24 cellular contexts compared by ENCODE assay signal in genomic region chr20:24894488-24894887, GRCh38. TPM values are rescaled to one million over a fixed set of nuclear protein-coding genes. Genes with fewer than 3 reads are reported as not detected.
DNase-seq lines count a peak whose midpoint lies in the region; ATAC-seq and TF ChIP-seq lines count a peak whose summit lies in the region.
"Had no signal": no experiment of that assay in that cellular context is flagged by ENCODE, and none has a peak within 500 bp of the region (broad histone marks: within the 10 kb centered on the region; RNA-seq: fewer than 3 reads in every experiment).

No MANE protein-coding gene starts in this region.

- H3K9me3 Mint-ChIP-seq in osteocyte (ENCODE audit: unreplicated experiment): peaks cover 9% of the 10 kb centered on the region
- H3K9me3 Mint-ChIP-seq in endodermal cell: peaks cover 30% of the 10 kb centered on the region

- peaks cover 13% of the 10 kb centered on the region for H3K27me3 ChIP-seq in left ventricle myocardium inferior (ENCODE audit: low read depth)
- H3K27me3 ChIP-seq in esophagus muscularis mucosa: no peaks in the 10 kb centered on the region
- no peaks in the 10 kb centered on the region for H3K27me3 ChIP-seq in endodermal cell (ENCODE audit: control insufficient read depth, insufficient read depth, low read length, poor library complexity, severe bottlenecking)

- TF ChIP-seq POLR2A in esophagus muscularis mucosa (IDR thresholded peaks at IDR 0.05; ENCODE audit: low read depth): no peak

- H3K9me3 ChIP-seq in left ventricle myocardium inferior (replicated peaks): peaks cover 11% of the 10 kb centered on the region
- H3K9me3 ChIP-seq in esophagus muscularis mucosa: peaks cover 0 to 12% (median 5%) of the 10 kb centered on the region in 4 donors
- peaks cover 13% of the 10 kb centered on the region for H3K9me3 ChIP-seq in endodermal cell (ENCODE audit: control insufficient read depth, low read length)
- H3K9me3 ChIP-seq: A549 had no signal

- H3K27me3 Mint-ChIP-seq in osteocyte (ENCODE audit: unreplicated experiment): no peaks in the 10 kb centered on the region
- H3K27me3 Mint-ChIP-seq in endodermal cell (ENCODE audit: insufficient read depth): no peaks in the 10 kb centered on the region

- no peak overlapping the region for H3K27ac ChIP-seq in left ventricle myocardium inferior (replicated peaks)
- no peak overlapping the region for H3K27ac ChIP-seq in esophagus muscularis mucosa (replicated peaks in 1 of 4)
- H3K27ac ChIP-seq in endodermal cell (ENCODE audit: low read depth, low read length): no peak overlapping the region
- H3K27ac ChIP-seq: A549, GM23248 had no signal

- H3K4me1 Mint-ChIP-seq in osteocyte (ENCODE audit: unreplicated experiment): no peaks in the 10 kb centered on the region
- no peaks in the 10 kb centered on the region for H3K4me1 Mint-ChIP-seq in endodermal cell
- H3K4me1 Mint-ChIP-seq: CD4-positive, alpha-beta memory T cell had no signal

- H3K36me3 Mint-ChIP-seq in osteocyte (ENCODE audit: unreplicated experiment) (no peaks in the 10 kb centered on the region), endodermal cell (ENCODE audit: low read depth) (peaks cover 2% of the 10 kb centered on the region)

- WGBS in esophagus muscularis mucosa: 84% methylated on average over 4 of the region's 4 CpGs
- 64 to 100% methylated on average over 2 to 4 of the region's 4 CpGs for WGBS in endodermal cell (ENCODE audit: insufficient coverage in 1 of 2, insufficient read length in 1 of 2), 2 experiments

- H3K4me3 Mint-ChIP-seq in osteocyte (ENCODE audit: unreplicated experiment) (no peak overlapping the region), endodermal cell (no peak overlapping the region)
- H3K4me3 Mint-ChIP-seq: CD4-positive, alpha-beta memory T cell had no signal

- no peaks in the 10 kb centered on the region for H3K4me1 ChIP-seq in left ventricle myocardium inferior
- H3K4me1 ChIP-seq in esophagus muscularis mucosa: no peaks in the 10 kb centered on the region
- no peaks in the 10 kb centered on the region for H3K4me1 ChIP-seq in endodermal cell (ENCODE audit: control insufficient read depth, insufficient read depth, low read length)
- H3K4me1 ChIP-seq: A549 had no signal

- H3K27ac Mint-ChIP-seq in osteocyte (ENCODE audit: unreplicated experiment) (no peak overlapping the region), endodermal cell (no peak overlapping the region)
- H3K27ac Mint-ChIP-seq: CD4-positive, alpha-beta memory T cell had no signal

- H3K9ac ChIP-seq in endodermal cell (ENCODE audit: extremely low read depth, low read length, poor library complexity, severe bottlenecking): no peak overlapping the region
- H3K9ac ChIP-seq: GM23248 had no signal

- H3K4me3 ChIP-seq in left ventricle myocardium inferior: no peak overlapping the region
- no peak overlapping the region for H3K4me3 ChIP-seq in esophagus muscularis mucosa
- no peak overlapping the region for H3K4me3 ChIP-seq in endodermal cell (ENCODE audit: low read length)
- H3K4me3 ChIP-seq: A549, GM23248 had no signal

- peak; percentile 22 for DNase-seq in Right ventricle myocardium inferior (ENCODE audit: missing footprints)
- DNase-seq in left ventricle myocardium inferior: no peak
- peak; percentile 6 for DNase-seq in AG20443 (ENCODE audit: low spot score)
- DNase-seq in esophagus muscularis mucosa (ENCODE audit: extremely low spot score): peak; percentile 64
- DNase-seq in osteocyte (ENCODE audit: extremely low spot score, unreplicated experiment): peak; percentile 70
- no peak for DNase-seq in endodermal cell
- no peak for DNase-seq in NCI-H748 treated with DMSO at 0.1 percent for 48 hours (lab: John Stamatoyannopoulos, UW)
- DNase-seq: 8988T; ACHN; C1 segment of cervical spinal cord; Calu3; CD4-positive, alpha-beta memory T cell; COR-L47; DMS53; DMS79 treated with DMSO at 0.1 percent for 48 hours; GF-D8; GM23248; H7 had no signal

- no peak for ATAC-seq in Right ventricle myocardium inferior
- ATAC-seq: A549, HCT116 had no signal

- intact Hi-C loops in Right ventricle myocardium inferior (cut with DNase I): no loop called here
- intact Hi-C loops in left ventricle myocardium inferior (cut with micrococcal nuclease): no loop called here
- intact Hi-C loops in esophagus muscularis mucosa (cut with DNase I): no loop called here

- no peak for TF ChIP-seq EP300 in esophagus muscularis mucosa (IDR thresholded peaks at IDR 0.05)

- TF ChIP-seq CTCF in left ventricle myocardium inferior (IDR thresholded peaks at IDR 0.05; ENCODE audit: borderline replicate concordance) (no peak), esophagus muscularis mucosa (IDR thresholded peaks at IDR 0.05) (no peak), osteocyte (IDR thresholded peaks at IDR 0.05) (no peak), endodermal cell (conservative IDR thresholded peaks at IDR 0.05) (no peak)

- H3K36me3 ChIP-seq in left ventricle myocardium inferior (no peaks in the 10 kb centered on the region), esophagus muscularis mucosa (no peaks in the 10 kb centered on the region), endodermal cell (ENCODE audit: control insufficient read depth, insufficient read depth, low read length) (no peaks in the 10 kb centered on the region)

RNA-seq across cellular contexts. Expression of gene CST7, which starts 54.6 kb away (rescaled TPM):
- 1.4 TPM for total RNA-seq in Right ventricle myocardium inferior
- 0.66 TPM for total RNA-seq in left ventricle myocardium inferior
- 10 to 100 TPM in 1 of 4 donors, 1 to 10 TPM in 2, not detected in 1; 1.2 to 13.8 (median 1.5) TPM for total RNA-seq in esophagus muscularis mucosa
- not detected in 2 replicates for total RNA-seq in osteocyte
- not detected for total RNA-seq in endodermal cell
- not detected for polyA plus RNA-seq in endodermal cell (2013, experiment 1 of 2)
- not detected for polyA plus RNA-seq in endodermal cell (2013, experiment 2 of 2)
- total RNA-seq: Calu3, Daoy, G401, GM23248, H1, H7 had no signal
- polyA plus RNA-seq: A549, BJ, GM23248, H1 had no signal

Comparison
In these comparisons a context has a peak if more than half of its experiments do, and no peak if none do; other contexts are left out.
1. DNase-seq: peak in Right ventricle myocardium inferior (single experiment), AG20443 (single experiment), esophagus muscularis mucosa (single experiment) and osteocyte (single experiment); none in left ventricle myocardium inferior (single experiment), endodermal cell (single experiment) and NCI-H748 treated with DMSO at 0.1 percent for 48 hours (single experiment).